In genomic region chr6:25404693-25405169, GRCh38 we compare ENCODE assay signal across 8 cellular contexts.
A peak's percentile ranks its signal among the peaks of the same experiment; 100 is the strongest.
DNase-seq lines count a peak whose midpoint lies in the region; ATAC-seq and TF ChIP-seq lines count a peak whose summit lies in the region.

No MANE protein-coding gene starts in this region.

- H3K4ac ChIP-seq in mesenchymal stem cell (ENCODE audit: low read depth in 1 of 2, low read length in 2 of 2): no peak overlapping the region

- peaks cover 33% of the 10 kb centered on the region for H3K79me1 ChIP-seq in mesenchymal stem cell (replicated peaks; ENCODE audit: low read length, poor library complexity, severe bottlenecking)

- no peak overlapping the region for H2AFZ ChIP-seq in mesenchymal stem cell (ENCODE audit: low read depth, low read length)

- no peak overlapping the region for H3K18ac ChIP-seq in mesenchymal stem cell (ENCODE audit: low read depth in 1 of 2, low read length in 2 of 2)

- no peak overlapping the region for H4K91ac ChIP-seq in mesenchymal stem cell (ENCODE audit: low read length)

- intact Hi-C loops in CD4-positive, alpha-beta memory T cell (cut with micrococcal nuclease): loop anchor here (2.0 to 5.0 kb wide), 3 partner anchors 33 to 126 kb away; partner anchors contain the start of gene CARMIL1

- no peaks in the 10 kb centered on the region for H3K36me3 ChIP-seq in CD4-positive, alpha-beta memory T cell (ENCODE audit: insufficient read depth, low read length)
- H3K36me3 ChIP-seq in mesenchymal stem cell (ENCODE audit: control insufficient read depth in 1 of 2, insufficient read depth in 2 of 2, low read depth in 1 of 2, low read length in 2 of 2): no peaks in the 10 kb centered on the region
- H3K36me3 ChIP-seq in endodermal cell (ENCODE audit: control insufficient read depth, insufficient read depth, low read length): no peaks in the 10 kb centered on the region

- no peak for TF ChIP-seq CTCF in GM20000 (IDR thresholded peaks at IDR 0.05; ENCODE audit: extremely low read depth, missing control alignments)
- no peak for TF ChIP-seq CTCF in endodermal cell (conservative IDR thresholded peaks at IDR 0.05)

- no peaks in the 10 kb centered on the region for H3K27me3 ChIP-seq in CD4-positive, alpha-beta memory T cell (ENCODE audit: insufficient read depth, low read length)
- H3K27me3 ChIP-seq in mesenchymal stem cell (ENCODE audit: control insufficient read depth in 1 of 2, insufficient read depth in 1 of 2, low read length in 2 of 2) (no peaks in the 10 kb centered on the region), endodermal cell (ENCODE audit: control insufficient read depth, insufficient read depth, low read length, poor library complexity, severe bottlenecking) (no peaks in the 10 kb centered on the region)

- DNase-seq in CD4-positive, alpha-beta memory T cell: peak in 4 of 5 donors; percentile 37 to 58 (median 37)
- DNase-seq in GM20000 (ENCODE audit: low spot score) (peak; percentile 56), mesenchymal stem cell (no peak), COLO829 (ENCODE audit: low spot score) (no peak), DMS 273 treated with DMSO at 0.1 percent for 48 hours (lab: John Stamatoyannopoulos, UW) (no peak), endodermal cell (no peak)
- DNase-seq in activated CD8-positive, alpha-beta memory T cell treated with anti-CD3 and anti-CD28 coated beads, Interleukin-2, amount 50 U/mL, for 4 hours: peak; percentile 24

- POLR2A ChIA-PET in CD4-positive, alpha-beta memory T cell (lab: Charles Lee; ENCODE audit: partially characterized antibody): interaction anchor here (0.9 to 3.7 kb wide), 8 partner anchors 10 to 125 kb away, joined by 3 to 51 read pairs (median 6); partner anchors contain the start of gene CARMIL1

- peak; percentile 98 for ATAC-seq in HG03520 (IDR thresholded peaks at IDR 0.05; ENCODE audit: unreplicated experiment)

- no peak overlapping the region for H2BK12ac ChIP-seq in mesenchymal stem cell (ENCODE audit: low read length in 2 of 2)

- no peaks in the 10 kb centered on the region for H3K9me3 ChIP-seq in CD4-positive, alpha-beta memory T cell (ENCODE audit: control insufficient read depth in 1 of 2, low read length in 2 of 2)
- H3K9me3 ChIP-seq in mesenchymal stem cell (ENCODE audit: control insufficient read depth, low read length) (no peaks in the 10 kb centered on the region), endodermal cell (ENCODE audit: control insufficient read depth, low read length) (no peaks in the 10 kb centered on the region)

- H2AK5ac ChIP-seq in mesenchymal stem cell (ENCODE audit: low read length, severe bottlenecking): no peak overlapping the region

- no peak overlapping the region for H3K27ac Mint-ChIP-seq in CD4-positive, alpha-beta memory T cell
- H3K27ac Mint-ChIP-seq in endodermal cell: no peak overlapping the region

- peaks cover 0 to 26% (median 13%) of the 10 kb centered on the region in 4 donors for H3K4me1 Mint-ChIP-seq in CD4-positive, alpha-beta memory T cell
- peaks cover 17% of the 10 kb centered on the region for H3K4me1 Mint-ChIP-seq in endodermal cell

- peaks cover 0 to 2% of the 10 kb centered on the region in 2 donors for H3K36me3 Mint-ChIP-seq in CD4-positive, alpha-beta memory T cell
- no peaks in the 10 kb centered on the region for H3K36me3 Mint-ChIP-seq in endodermal cell (ENCODE audit: low read depth)

- H2BK120ac ChIP-seq in mesenchymal stem cell (ENCODE audit: low read depth, low read length): no peak overlapping the region

- no peak overlapping the region for H3K14ac ChIP-seq in mesenchymal stem cell (ENCODE audit: low read length in 2 of 2)

- no peaks in the 10 kb centered on the region for H3K9me3 Mint-ChIP-seq in CD4-positive, alpha-beta memory T cell
- H3K9me3 Mint-ChIP-seq in endodermal cell: no peaks in the 10 kb centered on the region

- peak overlapping the region; percentile 45 for H3K27ac ChIP-seq in CD4-positive, alpha-beta memory T cell (ENCODE audit: low read depth, low read length)
- H3K27ac ChIP-seq in mesenchymal stem cell (ENCODE audit: low read length, poor library complexity, severe bottlenecking): no peak overlapping the region
- no peak overlapping the region for H3K27ac ChIP-seq in endodermal cell (ENCODE audit: low read depth, low read length)

- H3K4me3 Mint-ChIP-seq in CD4-positive, alpha-beta memory T cell: no peak overlapping the region
- no peak overlapping the region for H3K4me3 Mint-ChIP-seq in endodermal cell

- H3K9ac ChIP-seq in mesenchymal stem cell (ENCODE audit: low read length) (peak overlapping the region; percentile 69), endodermal cell (ENCODE audit: extremely low read depth, low read length, poor library complexity, severe bottlenecking) (no peak overlapping the region)

- H4K8ac ChIP-seq in mesenchymal stem cell (ENCODE audit: low read length): no peak overlapping the region

- H3K23ac ChIP-seq in mesenchymal stem cell (ENCODE audit: low read length in 2 of 2): no peak overlapping the region

- H2BK15ac ChIP-seq in mesenchymal stem cell (ENCODE audit: low read depth, poor library complexity, severe bottlenecking): no peak overlapping the region

- WGBS in mesenchymal stem cell: 75% methylated on average over 8 of the region's 8 CpGs
- WGBS in endodermal cell (ENCODE audit: insufficient coverage in 1 of 2, insufficient read length in 1 of 2), 2 experiments: 86 to 87% methylated on average over 6 to 8 of the region's 8 CpGs

- no peaks in the 10 kb centered on the region for H3K27me3 Mint-ChIP-seq in CD4-positive, alpha-beta memory T cell
- H3K27me3 Mint-ChIP-seq in endodermal cell (ENCODE audit: insufficient read depth): no peaks in the 10 kb centered on the region

- H3K4me3 ChIP-seq in CD4-positive, alpha-beta memory T cell (ENCODE audit: low read length in 2 of 2): peak overlapping the region; percentile 9 to 36
- peak overlapping the region in 1 of 2 experiments; percentile 57 for H3K4me3 ChIP-seq in mesenchymal stem cell (ENCODE audit: insufficient read depth in 1 of 2, low read depth in 1 of 2, low read length in 2 of 2)
- no peak overlapping the region for H3K4me3 ChIP-seq in endodermal cell (ENCODE audit: low read length)

- CTCF ChIA-PET in CD4-positive, alpha-beta memory T cell (lab: Charles Lee; ENCODE audit: partially characterized antibody): interaction anchor here (1.3 to 2.4 kb wide), 7 partner anchors 33 to 139 kb away, joined by 3 to 16 read pairs (median 4); partner anchors contain the start of gene CARMIL1

- H2BK5ac ChIP-seq in mesenchymal stem cell (ENCODE audit: low read depth, low read length, poor library complexity, severe bottlenecking): no peak overlapping the region

- H3K4me1 ChIP-seq in CD4-positive, alpha-beta memory T cell (ENCODE audit: insufficient read depth, low read length): peaks cover 35% of the 10 kb centered on the region
- H3K4me1 ChIP-seq in mesenchymal stem cell (ENCODE audit: control insufficient read depth, insufficient read depth, low read depth, low read length) (peaks cover 2% of the 10 kb centered on the region), endodermal cell (ENCODE audit: control insufficient read depth, insufficient read depth, low read length) (peaks cover 13% of the 10 kb centered on the region)

- no peak overlapping the region for H3K4me2 ChIP-seq in mesenchymal stem cell (ENCODE audit: low read length, poor library complexity, severe bottlenecking)

Comparison
In these comparisons a context has a peak if more than half of its experiments do, and no peak if none do; other contexts are left out.
1. DNase-seq: peak in CD4-positive, alpha-beta memory T cell (4 of 5), GM20000 (single experiment) and activated CD8-positive, alpha-beta memory T cell treated with anti-CD3 and anti-CD28 coated beads, Interleukin-2, amount 50 U/mL, for 4 hours (single experiment); none in mesenchymal stem cell (single experiment), COLO829 (single experiment), DMS 273 treated with DMSO at 0.1 percent for 48 hours (single experiment) and endodermal cell (single experiment).